ENCODE assay signal across 36 cellular contexts in the genomic region with DNA sequence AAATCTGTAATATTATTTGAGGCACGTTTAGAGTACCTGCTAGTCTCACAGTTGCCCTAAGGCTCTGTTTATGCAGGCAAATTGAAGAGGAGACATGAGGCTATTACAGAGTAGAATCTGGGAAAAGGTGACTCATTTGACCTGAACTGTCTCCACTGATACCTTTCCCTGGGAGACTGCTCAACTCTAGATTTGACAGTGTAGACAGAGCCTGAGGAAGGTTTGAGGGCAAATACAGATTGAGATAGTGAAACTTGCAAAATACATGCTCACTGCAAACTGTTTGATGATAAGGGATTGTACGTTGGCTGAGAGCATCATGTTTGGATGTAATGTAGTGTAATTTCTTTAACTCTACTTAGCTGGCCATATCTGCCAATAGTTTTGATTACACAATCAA.
"Had no signal": no experiment of that assay in that cellular context is flagged by ENCODE, and none has a peak within 500 bp of the region (broad histone marks: within the 10 kb centered on the region; RNA-seq: fewer than 3 reads in every experiment).

No MANE protein-coding gene starts in this region.

- H3K4me1 ChIP-seq: ascending aorta, breast epithelium, esophagus muscularis mucosa, foreskin keratinocyte, gastrocnemius medialis had no signal

- ATAC-seq: activated CD4-positive, alpha-beta T cell treated with anti-CD3 and anti-CD28 coated beads for 36 hours; activated CD8-positive, alpha-beta memory T cell treated with anti-CD3 and anti-CD28 coated beads, Interleukin-2, amount 10 ng/mL, durations not matched to agents 7 days and 5 days; activated CD8-positive, alpha-beta T cell treated with anti-CD3 and anti-CD28 coated beads, Interleukin-2, amount 10 ng/mL, durations not matched to agents 7 days and 5 days; activated naive CD4-positive, alpha-beta T cell treated with anti-CD3 and anti-CD28 coated beads, Interleukin-2, amount 50 U/mL, for 72 hours; foreskin keratinocyte; gastrocnemius medialis; heart left ventricle; T-cell had no signal

- H3K4me3 ChIP-seq: ascending aorta, breast epithelium, cardiac muscle cell, coronary artery, dorsolateral prefrontal cortex, esophagus muscularis mucosa, gastrocnemius medialis, heart left ventricle had no signal

- H3K36me3 Mint-ChIP-seq: activated CD4-positive, alpha-beta memory T cell treated with anti-CD3 and anti-CD28 coated beads for 36 hours; activated naive CD4-positive, alpha-beta T cell treated with anti-CD3 and anti-CD28 coated beads, Interleukin-2, amount 10 ng/mL, durations not matched to agents 7 days and 5 days; activated naive CD4-positive, alpha-beta T cell treated with anti-CD3 and anti-CD28 coated beads, Interleukin-2, amount 50 U/mL, for 72 hours; activated naive CD8-positive, alpha-beta T cell treated with anti-CD3 and anti-CD28 coated beads, Interleukin-2, amount 10 ng/mL, durations not matched to agents 7 days and 5 days; brain; T-cell had no signal

- H3K4me3 Mint-ChIP-seq: activated B cell treated with CpG ODN at 0.5 μM for 24 hours; activated CD4-positive, alpha-beta memory T cell treated with anti-CD3 and anti-CD28 coated beads for 36 hours; activated CD4-positive, alpha-beta T cell treated with anti-CD3 and anti-CD28 coated beads for 36 hours; activated CD4-positive, alpha-beta T cell treated with anti-CD3 and anti-CD28 coated beads, Interleukin-2, amount 10 ng/mL, durations not matched to agents 24 days and 14 days; activated CD8-positive, alpha-beta memory T cell treated with anti-CD3 and anti-CD28 coated beads, Interleukin-2, amount 10 ng/mL, durations not matched to agents 7 days and 5 days; activated CD8-positive, alpha-beta T cell treated with anti-CD3 and anti-CD28 coated beads, Interleukin-2, amount 10 ng/mL, durations not matched to agents 7 days and 5 days; activated naive CD4-positive, alpha-beta T cell treated with anti-CD3 and anti-CD28 coated beads, Interleukin-2, amount 10 ng/mL, durations not matched to agents 7 days and 5 days; activated naive CD8-positive, alpha-beta T cell treated with anti-CD3 and anti-CD28 coated beads, Interleukin-2, amount 10 ng/mL, durations not matched to agents 7 days and 5 days; activated T-helper 1 cell treated with anti-CD3 and anti-CD28 coated beads, Interleukin-12 subunit alpha, Interleukin-12 subunit beta, Interleukin-2, Interleukin-4 antibody, amounts not matched to agents 30 ng/mL and 10 ng/mL and 1 ng/mL, durations not matched to agents 14 hours and 24 hours and 36 hours; brain; dendritic cell treated with granulocyte-macrophage colony-stimulating factor and Interleukin-4, amounts not matched to agents 40 ng/mL and 50 ng/mL, for 4 days; endodermal cell; T-cell; T-helper 1 cell treated with Interleukin-12 subunit alpha and Interleukin-12 subunit beta and Interleukin-4 antibody, amounts not matched to agents 30 μg/mL and 1 μg/mL, for 36 hours had no signal

- H3K36me3 ChIP-seq: ascending aorta, breast epithelium, cardiac muscle cell, esophagus muscularis mucosa, gastrocnemius medialis, heart left ventricle, WERI-Rb-1 had no signal

- H3K27me3 Mint-ChIP-seq: activated B cell treated with CpG ODN at 0.5 μM for 24 hours; activated CD4-positive, alpha-beta memory T cell treated with anti-CD3 and anti-CD28 coated beads for 36 hours; activated CD4-positive, alpha-beta T cell treated with anti-CD3 and anti-CD28 coated beads for 36 hours; activated CD4-positive, alpha-beta T cell treated with anti-CD3 and anti-CD28 coated beads, Interleukin-2, amount 10 ng/mL, durations not matched to agents 24 days and 14 days; activated CD8-positive, alpha-beta memory T cell treated with anti-CD3 and anti-CD28 coated beads, Interleukin-2, amount 10 ng/mL, durations not matched to agents 7 days and 5 days; activated naive CD4-positive, alpha-beta T cell treated with anti-CD3 and anti-CD28 coated beads, Interleukin-2, amount 10 ng/mL, durations not matched to agents 7 days and 5 days; activated naive CD8-positive, alpha-beta T cell treated with anti-CD3 and anti-CD28 coated beads, Interleukin-2, amount 10 ng/mL, durations not matched to agents 7 days and 5 days; brain; dendritic cell treated with granulocyte-macrophage colony-stimulating factor and Interleukin-4, amounts not matched to agents 40 ng/mL and 50 ng/mL, for 4 days; T-cell had no signal

- H3K27me3 ChIP-seq: ascending aorta, breast epithelium, cardiac muscle cell, esophagus muscularis mucosa, foreskin keratinocyte, gastrocnemius medialis, heart left ventricle had no signal

- H3K4me1 Mint-ChIP-seq: activated B cell treated with CpG ODN at 0.5 μM for 24 hours; activated CD4-positive, alpha-beta T cell treated with anti-CD3 and anti-CD28 coated beads for 36 hours; activated CD4-positive, alpha-beta T cell treated with anti-CD3 and anti-CD28 coated beads, Interleukin-2, amount 10 ng/mL, durations not matched to agents 24 days and 14 days; activated CD8-positive, alpha-beta memory T cell treated with anti-CD3 and anti-CD28 coated beads, Interleukin-2, amount 10 ng/mL, durations not matched to agents 7 days and 5 days; activated naive CD4-positive, alpha-beta T cell treated with anti-CD3 and anti-CD28 coated beads, Interleukin-2, amount 10 ng/mL, durations not matched to agents 7 days and 5 days; activated naive CD8-positive, alpha-beta T cell treated with anti-CD3 and anti-CD28 coated beads, Interleukin-2, amount 10 ng/mL, durations not matched to agents 7 days and 5 days; T-cell had no signal

- H3K9me3 Mint-ChIP-seq: brain; dendritic cell treated with granulocyte-macrophage colony-stimulating factor and Interleukin-4, amounts not matched to agents 40 ng/mL and 50 ng/mL, for 4 days; endodermal cell had no signal

- H3K27ac Mint-ChIP-seq: activated B cell treated with CpG ODN at 0.5 μM for 24 hours; activated CD4-positive, alpha-beta memory T cell treated with anti-CD3 and anti-CD28 coated beads for 36 hours; activated CD4-positive, alpha-beta T cell treated with anti-CD3 and anti-CD28 coated beads for 36 hours; activated CD4-positive, alpha-beta T cell treated with anti-CD3 and anti-CD28 coated beads, Interleukin-2, amount 10 ng/mL, durations not matched to agents 24 days and 14 days; activated CD8-positive, alpha-beta memory T cell treated with anti-CD3 and anti-CD28 coated beads, Interleukin-2, amount 10 ng/mL, durations not matched to agents 7 days and 5 days; activated CD8-positive, alpha-beta T cell treated with anti-CD3 and anti-CD28 coated beads, Interleukin-2, amount 10 ng/mL, durations not matched to agents 7 days and 5 days; activated naive CD4-positive, alpha-beta T cell treated with anti-CD3 and anti-CD28 coated beads, Interleukin-2, amount 10 ng/mL, durations not matched to agents 7 days and 5 days; activated naive CD4-positive, alpha-beta T cell treated with anti-CD3 and anti-CD28 coated beads, Interleukin-2, amount 50 U/mL, for 72 hours; activated naive CD8-positive, alpha-beta T cell treated with anti-CD3 and anti-CD28 coated beads, Interleukin-2, amount 10 ng/mL, durations not matched to agents 7 days and 5 days; activated T-helper 1 cell treated with anti-CD3 and anti-CD28 coated beads, Interleukin-12 subunit alpha, Interleukin-12 subunit beta, Interleukin-2, Interleukin-4 antibody, amounts not matched to agents 30 ng/mL and 10 ng/mL and 1 ng/mL, durations not matched to agents 14 hours and 24 hours and 36 hours; activated T-helper 2 cell treated with anti-CD3 and anti-CD28 coated beads, Interferon-gamma antibody, Interleukin-2, Interleukin-4, amounts not matched to agents 10 μg/mL and 5 μg/mL and 100 μg/mL, durations not matched to agents 14 hours and 24 hours and 36 hours; dendritic cell treated with granulocyte-macrophage colony-stimulating factor and Interleukin-4, amounts not matched to agents 40 ng/mL and 50 ng/mL, for 4 days; endodermal cell; T-cell; T-helper 1 cell treated with Interleukin-12 subunit alpha and Interleukin-12 subunit beta and Interleukin-4 antibody, amounts not matched to agents 30 μg/mL and 1 μg/mL, for 36 hours had no signal

- H3K9me3 ChIP-seq: ascending aorta, breast epithelium, esophagus muscularis mucosa, gastrocnemius medialis, heart left ventricle had no signal

- H3K27ac ChIP-seq: ascending aorta, breast epithelium, cardiac muscle cell, coronary artery, dorsolateral prefrontal cortex, esophagus muscularis mucosa, foreskin keratinocyte, gastrocnemius medialis, heart left ventricle, WERI-Rb-1 had no signal

- DNase-seq: activated B cell treated with CpG ODN at 0.5 μM for 24 hours; activated CD4-positive, alpha-beta memory T cell treated with anti-CD3 and anti-CD28 coated beads for 36 hours; activated CD4-positive, alpha-beta T cell treated with anti-CD3 and anti-CD28 coated beads for 36 hours; activated CD4-positive, alpha-beta T cell treated with anti-CD3 and anti-CD28 coated beads, Interleukin-2, amount 10 ng/mL, durations not matched to agents 24 days and 14 days; activated CD4-positive, CD25-positive, alpha-beta regulatory T cell treated with anti-CD3 and anti-CD28 coated beads, Interleukin-2, amount 50 U/mL, for 72 hours; activated CD8-positive, alpha-beta memory T cell treated with anti-CD3 and anti-CD28 coated beads, Interleukin-2, amount 10 ng/mL, durations not matched to agents 7 days and 5 days; activated CD8-positive, alpha-beta memory T cell treated with anti-CD3 and anti-CD28 coated beads, Interleukin-2, amount 50 U/mL, for 4 hours; activated CD8-positive, alpha-beta T cell treated with anti-CD3 and anti-CD28 coated beads, Interleukin-2, amount 10 ng/mL, durations not matched to agents 7 days and 5 days; activated effector memory CD4-positive, alpha-beta T cell treated with anti-CD3 and anti-CD28 coated beads, Interleukin-2, amount 50 U/mL, for 16 hours; activated naive CD4-positive, alpha-beta T cell treated with anti-CD3 and anti-CD28 coated beads, Interleukin-2, amount 10 ng/mL, durations not matched to agents 7 days and 5 days; activated naive CD8-positive, alpha-beta T cell treated with anti-CD3 and anti-CD28 coated beads, Interleukin-2, amount 10 ng/mL, durations not matched to agents 7 days and 5 days; activated T-cell treated with anti-CD3 and anti-CD28 coated beads, Interleukin-2, amount 50 U/mL, for 1 hour; activated T-cell treated with anti-CD3 and anti-CD28 coated beads, Interleukin-2, amount 50 U/mL, for 48 hours; central memory CD4-positive, alpha-beta T cell; dorsolateral prefrontal cortex; effector memory CD4-positive, alpha-beta T cell; endodermal cell; erythroblast; foreskin keratinocyte; gastrocnemius medialis; glutamatergic neuron; heart left ventricle; T-cell; T1000; WERI-Rb-1 had no signal
